In genomic region chr6:75128881-75129570, GRCh38 we compare ENCODE assay signal across 26 cellular contexts.
A peak's percentile ranks its signal among the peaks of the same experiment; 100 is the strongest.
DNase-seq lines count a peak whose midpoint lies in the region; ATAC-seq and TF ChIP-seq lines count a peak whose summit lies in the region.
"Had no signal": no experiment of that assay in that cellular context is flagged by ENCODE, and none has a peak within 500 bp of the region (broad histone marks: within the 10 kb centered on the region; RNA-seq: fewer than 3 reads in every experiment).

No MANE protein-coding gene starts in this region.

- H3K4me1 ChIP-seq in breast epithelium = no peaks in the 10 kb centered on the region
- peaks cover 0 to 3% of the 10 kb centered on the region in 2 donors for H3K4me1 ChIP-seq in aorta (ENCODE audit: control insufficient read depth in 1 of 2, insufficient read depth in 2 of 2, low read length in 2 of 2)
- no peaks in the 10 kb centered on the region for H3K4me1 ChIP-seq in CD4-positive, alpha-beta memory T cell (ENCODE audit: insufficient read depth, low read length)
- H3K4me1 ChIP-seq: left ventricle myocardium inferior, Peyer's patch had no signal

- intact Hi-C loops in MCF 10A (cut with micrococcal nuclease) = no loop called here
- intact Hi-C loops in breast epithelium (cut with DNase I; ENCODE audit: low total_unique reads) = no loop called here
- intact Hi-C loops in aorta (cut with DNase I) = no loop called here
- intact Hi-C loops in CD4-positive, alpha-beta memory T cell (cut with micrococcal nuclease) = no loop called here

- H3K4me1 Mint-ChIP-seq in MCF 10A (ENCODE audit: insufficient read depth, unreplicated experiment) = peaks cover 6% of the 10 kb centered on the region
- no peaks in the 10 kb centered on the region for H3K4me1 Mint-ChIP-seq in CD4-positive, alpha-beta memory T cell
- H3K4me1 Mint-ChIP-seq: activated CD4-positive, alpha-beta T cell treated with anti-CD3 and anti-CD28 coated beads, Interleukin-2, amount 10 ng/mL, durations not matched to agents 7 days and 5 days; brain; naive B cell; stimulated activated naive CD8-positive, alpha-beta T cell treated with anti-CD3 and anti-CD28 coated beads, Interleukin-15, amount 100 ng/mL, for 72 hours had no signal

- ATAC-seq in aorta (ENCODE audit: low FRiP score) (peak; percentile 44), GM18907 (IDR thresholded peaks at IDR 0.05; ENCODE audit: unreplicated experiment) (no peak)
- ATAC-seq: stimulated activated naive CD8-positive, alpha-beta T cell treated with anti-CD3 and anti-CD28 coated beads, Interleukin-15, amount 100 ng/mL, for 72 hours had no signal

- no peak for TF ChIP-seq POLR2A in breast epithelium (IDR thresholded peaks at IDR 0.05)

- no peaks in the 10 kb centered on the region for H3K27me3 ChIP-seq in breast epithelium
- H3K27me3 ChIP-seq in aorta (ENCODE audit: control insufficient read depth in 1 of 2, insufficient read depth in 2 of 2, low read length in 1 of 2) = no peaks in the 10 kb centered on the region
- no peaks in the 10 kb centered on the region for H3K27me3 ChIP-seq in CD4-positive, alpha-beta memory T cell (ENCODE audit: insufficient read depth, low read length)
- H3K27me3 ChIP-seq: Peyer's patch, thyroid gland had no signal

- POLR2A ChIA-PET in MCF 10A (lab: Yijun Ruan, JAX) = no interaction called here
- POLR2A ChIA-PET in CD4-positive, alpha-beta memory T cell (lab: Charles Lee; ENCODE audit: partially characterized antibody) = no interaction called here

- H3K9me3 ChIP-seq in breast epithelium (no peaks in the 10 kb centered on the region), aorta (ENCODE audit: control insufficient read depth, low read length) (no peaks in the 10 kb centered on the region)
- H3K9me3 ChIP-seq in CD4-positive, alpha-beta memory T cell (ENCODE audit: control insufficient read depth in 1 of 2, low read length in 2 of 2) = no peaks in the 10 kb centered on the region
- H3K9me3 ChIP-seq: left ventricle myocardium inferior, Peyer's patch, thyroid gland had no signal

- no peaks in the 10 kb centered on the region for H3K27me3 Mint-ChIP-seq in MCF 10A (ENCODE audit: insufficient read depth, unreplicated experiment)
- peaks cover 0 to 1% of the 10 kb centered on the region in 2 donors for H3K27me3 Mint-ChIP-seq in CD4-positive, alpha-beta memory T cell
- H3K27me3 Mint-ChIP-seq: activated CD4-positive, alpha-beta T cell treated with anti-CD3 and anti-CD28 coated beads, Interleukin-2, amount 10 ng/mL, durations not matched to agents 7 days and 5 days had no signal

- WGBS in aorta, 2 donors = 17 to 53% methylated on average over 3 of the region's 3 CpGs

- no TSS peak for BruUV-seq in MCF 10A (replicated peaks; lab: Mats Ljungman, UMichigan)

- no peaks in the 10 kb centered on the region for H3K9me3 Mint-ChIP-seq in MCF 10A (ENCODE audit: unreplicated experiment)
- peaks cover 0 to 4% (median 0%) of the 10 kb centered on the region in 8 donors for H3K9me3 Mint-ChIP-seq in CD4-positive, alpha-beta memory T cell
- H3K9me3 Mint-ChIP-seq: activated CD4-positive, alpha-beta T cell treated with anti-CD3 and anti-CD28 coated beads, Interleukin-2, amount 10 ng/mL, durations not matched to agents 7 days and 5 days; activated T-cell treated with anti-CD3 and anti-CD28 coated beads, Interleukin-2, amount 50 U/mL, for 24 hours; brain; stimulated activated naive CD8-positive, alpha-beta T cell treated with anti-CD3 and anti-CD28 coated beads, Interleukin-15, amount 100 ng/mL, for 72 hours had no signal

- no peaks in the 10 kb centered on the region for H3K36me3 ChIP-seq in breast epithelium
- H3K36me3 ChIP-seq in aorta (ENCODE audit: control insufficient read depth in 1 of 2, insufficient read depth in 2 of 2, low read length in 1 of 2) = peaks cover 0 to 9% of the 10 kb centered on the region in 2 donors
- no peaks in the 10 kb centered on the region for H3K36me3 ChIP-seq in CD4-positive, alpha-beta memory T cell (ENCODE audit: insufficient read depth, low read length)
- H3K36me3 ChIP-seq: Peyer's patch, thyroid gland had no signal

- peak overlapping the region in 1 of 2 donors; percentile 32 for H3K27ac ChIP-seq in breast epithelium
- H3K27ac ChIP-seq in aorta (ENCODE audit: low read depth in 1 of 2, low read length in 2 of 2) = no peak overlapping the region
- H3K27ac ChIP-seq in CD4-positive, alpha-beta memory T cell (ENCODE audit: low read depth, low read length) = no peak overlapping the region
- H3K27ac ChIP-seq: 22Rv1, epithelial cell of prostate, left ventricle myocardium inferior, Peyer's patch, thyroid gland had no signal

- CTCF ChIA-PET in MCF 10A (lab: Yijun Ruan, JAX) = interaction anchor here (1.0 kb wide), 1 partner anchor 80 kb away, joined by 4 read pairs; no protein-coding TSS in a partner anchor
- CTCF ChIA-PET in CD4-positive, alpha-beta memory T cell (lab: Charles Lee; ENCODE audit: partially characterized antibody) = no interaction called here

- TF ChIP-seq CTCF in MCF 10A (IDR thresholded peaks at IDR 0.05; ENCODE audit: unreplicated experiment) (no peak), breast epithelium (IDR thresholded peaks at IDR 0.05) (no peak)

- H3K36me3 Mint-ChIP-seq in MCF 10A (ENCODE audit: insufficient read depth, unreplicated experiment) = peaks cover 73% of the 10 kb centered on the region
- H3K36me3 Mint-ChIP-seq in CD4-positive, alpha-beta memory T cell = no peaks in the 10 kb centered on the region
- H3K36me3 Mint-ChIP-seq: brain, naive B cell had no signal

- H3K4me3 ChIP-seq in breast epithelium (no peak overlapping the region), aorta (ENCODE audit: low read length in 2 of 2) (no peak overlapping the region)
- H3K4me3 ChIP-seq in CD4-positive, alpha-beta memory T cell (ENCODE audit: low read length in 2 of 2) = no peak overlapping the region
- H3K4me3 ChIP-seq: left ventricle myocardium inferior, Peyer's patch, smooth muscle cell, thyroid gland had no signal

- DNase-seq in MCF 10A (ENCODE audit: unreplicated experiment) (no peak), breast epithelium (ENCODE audit: low spot score in 2 of 2) (no peak), amniotic epithelial cell (ENCODE audit: low read depth) (peak; percentile 87), fibroblast of the conjunctiva (ENCODE audit: low read depth) (peak; percentile 42), aorta (no peak), pons (ENCODE audit: low spot score) (no peak)
- DNase-seq in CD4-positive, alpha-beta memory T cell = no peak
- DNase-seq: activated CD4-positive, alpha-beta T cell treated with anti-CD3 and anti-CD28 coated beads, Interleukin-2, amount 10 ng/mL, durations not matched to agents 7 days and 5 days; activated gamma-delta T cell treated with Interleukin-2 at 50 U/mL for 16 hours; activated T-cell treated with anti-CD3 and anti-CD28 coated beads, Interleukin-2, amount 50 U/mL, for 24 hours; effector CD8-positive, alpha-beta T cell; left ventricle myocardium inferior; naive B cell; NCI-H1092; NCI-H187 treated with DMSO at 0.1 percent for 48 hours; NCI-H526; Peyer's patch; stimulated activated CD4-positive, alpha-beta T cell treated with anti-CD3 and anti-CD28 coated beads, Interleukin-1b, Interleukin-23, amount 100 ng/mL, for 48 hours; stimulated activated CD8-positive, alpha-beta memory T cell treated with anti-CD3 and anti-CD28 coated beads, Interleukin-4, amount 100 ng/mL, for 48 hours; stimulated activated naive CD8-positive, alpha-beta T cell treated with anti-CD3 and anti-CD28 coated beads, Interleukin-15, amount 100 ng/mL, for 72 hours; thyroid gland had no signal

- H3K27ac Mint-ChIP-seq in MCF 10A (ENCODE audit: low read depth, unreplicated experiment) = peak overlapping the region; percentile 11
- H3K27ac Mint-ChIP-seq in CD4-positive, alpha-beta memory T cell = no peak overlapping the region
- H3K27ac Mint-ChIP-seq: activated CD4-positive, alpha-beta T cell treated with anti-CD3 and anti-CD28 coated beads, Interleukin-2, amount 10 ng/mL, durations not matched to agents 7 days and 5 days; activated T-cell treated with anti-CD3 and anti-CD28 coated beads, Interleukin-2, amount 50 U/mL, for 24 hours; brain; naive B cell; stimulated activated naive CD8-positive, alpha-beta T cell treated with anti-CD3 and anti-CD28 coated beads, Interleukin-15, amount 100 ng/mL, for 72 hours had no signal

- no peak overlapping the region for H3K4me3 Mint-ChIP-seq in MCF 10A (ENCODE audit: unreplicated experiment)
- H3K4me3 Mint-ChIP-seq in CD4-positive, alpha-beta memory T cell = no peak overlapping the region
- H3K4me3 Mint-ChIP-seq: activated CD4-positive, alpha-beta T cell treated with anti-CD3 and anti-CD28 coated beads, Interleukin-2, amount 10 ng/mL, durations not matched to agents 7 days and 5 days; activated T-cell treated with anti-CD3 and anti-CD28 coated beads, Interleukin-2, amount 50 U/mL, for 24 hours; brain; naive B cell; stimulated activated naive CD8-positive, alpha-beta T cell treated with anti-CD3 and anti-CD28 coated beads, Interleukin-15, amount 100 ng/mL, for 72 hours had no signal

Comparison
In these comparisons a context has a peak if more than half of its experiments do, and no peak if none do; other contexts are left out.
1. DNase-seq: peak in amniotic epithelial cell (single experiment) and fibroblast of the conjunctiva (single experiment); none in MCF 10A (single experiment), breast epithelium (0 of 2), aorta (0 of 2), CD4-positive, alpha-beta memory T cell (0 of 5) and pons (single experiment).